ENCODE assay signal across 8 cellular contexts in the genomic region with DNA sequence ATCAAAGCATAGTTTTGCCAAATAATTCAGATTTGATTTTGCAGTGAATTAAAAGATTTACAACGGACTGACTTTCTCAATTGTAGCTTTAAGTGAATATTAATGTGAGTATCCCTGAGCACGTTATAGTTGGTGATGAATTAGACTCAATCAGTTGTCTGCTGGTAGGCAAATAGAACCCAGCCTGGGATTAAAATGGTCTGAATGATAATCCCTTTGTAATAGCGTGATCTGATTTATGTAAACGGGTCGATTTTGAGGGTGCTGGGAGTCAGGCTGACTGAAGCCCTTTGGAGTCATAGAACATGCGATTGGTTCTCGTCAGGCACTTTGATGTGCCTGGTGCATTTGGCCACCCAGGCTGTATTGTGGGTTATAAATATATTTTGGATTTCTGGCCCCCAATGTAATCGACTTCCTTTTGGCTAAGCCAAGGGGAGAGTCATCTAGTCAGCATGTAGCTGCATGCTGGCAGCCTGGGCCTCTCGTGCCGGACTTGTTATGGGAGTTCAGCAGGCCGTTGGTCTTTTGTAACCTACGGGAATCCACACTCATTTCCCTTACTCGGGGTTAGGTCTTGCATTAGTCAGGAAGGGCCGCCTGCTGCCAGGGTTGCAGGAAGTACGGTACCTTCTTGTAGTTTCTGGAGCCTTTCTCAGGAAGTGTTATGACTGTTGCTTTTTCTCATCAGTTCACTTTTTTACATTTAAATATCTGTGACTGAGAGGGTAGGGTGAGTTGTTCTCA. TPM values are rescaled to one million over a fixed set of nuclear protein-coding genes. Genes with fewer than 3 reads are reported as not detected.
DNase-seq lines count a peak whose midpoint lies in the region; ATAC-seq and TF ChIP-seq lines count a peak whose summit lies in the region.

No MANE protein-coding gene starts in this region.

- ATAC-seq in HG03442 (IDR thresholded peaks at IDR 0.05; ENCODE audit: unreplicated experiment) (peak; percentile 32), HG03342 (IDR thresholded peaks at IDR 0.05; ENCODE audit: unreplicated experiment) (no peak), GM19397 (IDR thresholded peaks at IDR 0.05; ENCODE audit: unreplicated experiment) (no peak)

- H3K36me3 ChIP-seq in esophagus muscularis mucosa (peaks cover 0 to 7% (median 0%) of the 10 kb centered on the region in 4 donors), urinary bladder (ENCODE audit: insufficient read depth) (no peaks in the 10 kb centered on the region)

- no peaks in the 10 kb centered on the region for H3K27me3 ChIP-seq in esophagus muscularis mucosa

- TF ChIP-seq POLR2A in esophagus muscularis mucosa (IDR thresholded peaks at IDR 0.05; ENCODE audit: low read depth), result peak; percentile 20

- H3K4me3 ChIP-seq in esophagus muscularis mucosa, result no peak overlapping the region
- H3K4me3 ChIP-seq in urinary bladder (ENCODE audit: low read depth, low read length), result no peak overlapping the region

- 46% methylated on average over 15 of the region's 15 CpGs for WGBS in esophagus muscularis mucosa
- 38% methylated on average over 15 of the region's 15 CpGs for WGBS in urinary bladder

- TF ChIP-seq CTCF in esophagus muscularis mucosa (IDR thresholded peaks at IDR 0.05), result no peak

- intact Hi-C loops in esophagus muscularis mucosa (cut with DNase I), result no loop called here

- peak overlapping the region; percentile 63 to 91 (median 72) for H3K27ac ChIP-seq in esophagus muscularis mucosa (replicated peaks in 1 of 4)
- peak overlapping the region; percentile 89 for H3K27ac ChIP-seq in urinary bladder (ENCODE audit: low read depth)

- peak; percentile 92 for TF ChIP-seq EP300 in esophagus muscularis mucosa (IDR thresholded peaks at IDR 0.05)

- H3K9me3 ChIP-seq in esophagus muscularis mucosa, result no peaks in the 10 kb centered on the region

- DNase-seq in Daoy (ENCODE audit: low read depth) (peak; percentile 92), esophagus muscularis mucosa (ENCODE audit: extremely low spot score) (peak; percentile 95), non-pigmented ciliary epithelial cell (ENCODE audit: low read depth) (peak; percentile 88)
- DNase-seq in activated CD4-positive, alpha-beta T cell treated with anti-CD3 and anti-CD28 coated beads, Interleukin-2, amount 50 U/mL, for 48 hours, result peak; percentile 74 to 83

- H3K4me1 ChIP-seq in esophagus muscularis mucosa (peaks cover 95 to 100% (median 97%) of the 10 kb centered on the region in 4 donors), urinary bladder (ENCODE audit: insufficient read depth) (peaks cover 2% of the 10 kb centered on the region)

RNA-seq across cellular contexts. Expression of a gene that starts 5.4 kb away (rescaled TPM):
- 25.6 and 26.8 TPM in 2 replicates for total RNA-seq in Daoy (2014; rRNA removed; shearing (Covaris generic))
- total RNA-seq in esophagus muscularis mucosa, result 10 to 100 TPM; 30.7 to 45.9 (median 35.6) TPM
- 33.7 TPM for total RNA-seq in urinary bladder
- 44.0 TPM for polyA plus RNA-seq in urinary bladder

RNA-seq across cellular contexts. Expression of a gene that starts 24.0 kb away (rescaled TPM):
- total RNA-seq in Daoy (2014; rRNA removed; shearing (Covaris generic)), result 25.3 and 27.9 TPM in 2 replicates
- 1,000 to 10,000 TPM in 1 of 4 donors, 10 to 100 TPM in 3; 12.5 to 1,139 (median 39.3) TPM for total RNA-seq in esophagus muscularis mucosa
- 16.5 TPM for total RNA-seq in urinary bladder
- polyA plus RNA-seq in urinary bladder, result 152 TPM
